14 cellular contexts compared by ENCODE assay signal in genomic region chr10:77834943-77835668, GRCh38.
DNase-seq lines count a peak whose midpoint lies in the region; ATAC-seq and TF ChIP-seq lines count a peak whose summit lies in the region.
"Had no signal": no experiment of that assay in that cellular context is flagged by ENCODE, and none has a peak within 500 bp of the region (broad histone marks: within the 10 kb centered on the region; RNA-seq: fewer than 3 reads in every experiment).

No MANE protein-coding gene starts in this region.

- intact Hi-C loops in gastrocnemius medialis (cut with DNase I; ENCODE audit: low total_unique reads) = no loop called here

- CTCF ChIA-PET in activated CD4-positive, alpha-beta T cell treated with anti-CD3 and anti-CD28 coated beads, Interleukin-2, amount 10 ng/mL, durations not matched to agents 7 days and 5 days (lab: Charles Lee) = no interaction called here

- ATAC-seq in effector memory CD8-positive, alpha-beta T cell (replicated peaks) = no peak
- ATAC-seq in gastrocnemius medialis (no peak), HG03521 (IDR thresholded peaks at IDR 0.05; ENCODE audit: unreplicated experiment) (no peak)
- ATAC-seq: HepG2 had no signal

- H3K9me3 Mint-ChIP-seq in activated CD4-positive, alpha-beta T cell treated with anti-CD3 and anti-CD28 coated beads, Interleukin-2, amount 10 ng/mL, durations not matched to agents 7 days and 5 days = no peaks in the 10 kb centered on the region
- no peaks in the 10 kb centered on the region for H3K9me3 Mint-ChIP-seq in IgD-negative memory B cell
- no peaks in the 10 kb centered on the region for H3K9me3 Mint-ChIP-seq in effector memory CD8-positive, alpha-beta T cell

- H3K27ac Mint-ChIP-seq in activated CD4-positive, alpha-beta T cell treated with anti-CD3 and anti-CD28 coated beads, Interleukin-2, amount 10 ng/mL, durations not matched to agents 7 days and 5 days = peak overlapping the region; percentile 78
- H3K27ac Mint-ChIP-seq in IgD-negative memory B cell = peak overlapping the region in 2 of 3 donors; percentile 59 to 79
- H3K27ac Mint-ChIP-seq in effector memory CD8-positive, alpha-beta T cell = peak overlapping the region; percentile 96 to 97

- H3K4me3 ChIP-seq in gastrocnemius medialis = no peak overlapping the region

- H3K9me3 ChIP-seq in gastrocnemius medialis = no peaks in the 10 kb centered on the region

- no peaks in the 10 kb centered on the region for H3K36me3 Mint-ChIP-seq in activated CD4-positive, alpha-beta T cell treated with anti-CD3 and anti-CD28 coated beads, Interleukin-2, amount 10 ng/mL, durations not matched to agents 7 days and 5 days (ENCODE audit: low read depth)
- no peaks in the 10 kb centered on the region for H3K36me3 Mint-ChIP-seq in IgD-negative memory B cell
- H3K36me3 Mint-ChIP-seq in effector memory CD8-positive, alpha-beta T cell (ENCODE audit: insufficient read depth) = peaks cover 55% of the 10 kb centered on the region
- H3K36me3 Mint-ChIP-seq: activated naive CD8-positive, alpha-beta T cell had no signal

- TF ChIP-seq POLR2A in gastrocnemius medialis (IDR thresholded peaks at IDR 0.05) = no peak

- peaks cover 9 to 17% of the 10 kb centered on the region in 2 donors for H3K4me1 ChIP-seq in gastrocnemius medialis

- H3K27me3 ChIP-seq in gastrocnemius medialis = no peaks in the 10 kb centered on the region

- POLR2A ChIA-PET in activated CD4-positive, alpha-beta T cell treated with anti-CD3 and anti-CD28 coated beads, Interleukin-2, amount 10 ng/mL, durations not matched to agents 7 days and 5 days (lab: Charles Lee) = no interaction called here

- peaks cover 0 to 73% of the 10 kb centered on the region in 2 donors for H3K36me3 ChIP-seq in gastrocnemius medialis

- no peaks in the 10 kb centered on the region for H3K27me3 Mint-ChIP-seq in activated CD4-positive, alpha-beta T cell treated with anti-CD3 and anti-CD28 coated beads, Interleukin-2, amount 10 ng/mL, durations not matched to agents 7 days and 5 days
- no peaks in the 10 kb centered on the region for H3K27me3 Mint-ChIP-seq in IgD-negative memory B cell
- no peaks in the 10 kb centered on the region for H3K27me3 Mint-ChIP-seq in effector memory CD8-positive, alpha-beta T cell
- H3K27me3 Mint-ChIP-seq: activated naive CD8-positive, alpha-beta T cell had no signal

- H3K27ac ChIP-seq in gastrocnemius medialis = peak overlapping the region in 3 of 4 donors; percentile 41 to 62 (median 58)

- no peak overlapping the region for H3K4me3 Mint-ChIP-seq in activated CD4-positive, alpha-beta T cell treated with anti-CD3 and anti-CD28 coated beads, Interleukin-2, amount 10 ng/mL, durations not matched to agents 7 days and 5 days
- H3K4me3 Mint-ChIP-seq in IgD-negative memory B cell = no peak overlapping the region
- H3K4me3 Mint-ChIP-seq in effector memory CD8-positive, alpha-beta T cell = peak overlapping the region; percentile 9 to 73
- H3K4me3 Mint-ChIP-seq: activated naive CD8-positive, alpha-beta T cell had no signal

- in situ Hi-C loops in gastrocnemius medialis (cut with MboI; ENCODE audit: low sequenced_read_pairs in 4 of 4) = no loop called here

- DNase-seq in activated CD4-positive, alpha-beta T cell treated with anti-CD3 and anti-CD28 coated beads, Interleukin-2, amount 10 ng/mL, durations not matched to agents 7 days and 5 days = no peak
- DNase-seq in activated CD4-positive, alpha-beta T cell treated with anti-CD3 and anti-CD28 coated beads for 1 hour = no peak
- DNase-seq in effector memory CD8-positive, alpha-beta T cell = no peak
- DNase-seq in gastrocnemius medialis (no peak), RPMI8226 (no peak), COLO829 (ENCODE audit: low spot score) (no peak)
- DNase-seq: ACHN; DMS153; NCI-H2107; stimulated activated CD4-positive, alpha-beta T cell treated with anti-CD3 and anti-CD28 coated beads, Interleukin-1b, Interleukin-23, amount 100 ng/mL, for 48 hours had no signal

- TF ChIP-seq CTCF in gastrocnemius medialis (IDR thresholded peaks at IDR 0.05 in 4 of 5, conservative IDR thresholded peaks at IDR 0.05 in 1 of 5) = no peak

- H3K4me1 Mint-ChIP-seq in activated CD4-positive, alpha-beta T cell treated with anti-CD3 and anti-CD28 coated beads, Interleukin-2, amount 10 ng/mL, durations not matched to agents 7 days and 5 days = peaks cover 19% of the 10 kb centered on the region
- H3K4me1 Mint-ChIP-seq in IgD-negative memory B cell = peaks cover 6 to 15% (median 13%) of the 10 kb centered on the region in 3 donors
- peaks cover 22 to 42% of the 10 kb centered on the region in 2 donors for H3K4me1 Mint-ChIP-seq in effector memory CD8-positive, alpha-beta T cell (ENCODE audit: low read depth in 2 of 2)

Comparison
In these comparisons a context has a peak if more than half of its experiments do, and no peak if none do; other contexts are left out.
1. H3K4me3 Mint-ChIP-seq: peak in effector memory CD8-positive, alpha-beta T cell (2 of 2); none in activated CD4-positive, alpha-beta T cell treated with anti-CD3 and anti-CD28 coated beads, Interleukin-2, amount 10 ng/mL, durations not matched to agents 7 days and 5 days (single experiment) and IgD-negative memory B cell (0 of 4).
2. Peak in every context shown above with its lines, with median percentiles within 50 percentile points of each other: H3K27ac Mint-ChIP-seq.